Comparison of ENCODE assay signal across 9 cellular contexts in genomic region chr9:90303653-90304052, GRCh38.
"Had no signal": no experiment of that assay in that cellular context is flagged by ENCODE, and none has a peak within 500 bp of the region (broad histone marks: within the 10 kb centered on the region; RNA-seq: fewer than 3 reads in every experiment).

No MANE protein-coding gene starts in this region.

- H3K27ac ChIP-seq: KMS-11 had no signal

- H3K4me2 ChIP-seq: GM23338, KMS-11 had no signal

- DNase-seq: H9, HCEC 1CT, KBM-7 had no signal

- H3K9ac ChIP-seq: KMS-11 had no signal

- H3K4me3 Mint-ChIP-seq: GM23338, H9, IgD-negative memory B cell had no signal

- ATAC-seq: GM23338, HepG2 had no signal

- H3K4me3 ChIP-seq: GM23338 had no signal

- H3K4me1 Mint-ChIP-seq: GM23338, IgD-negative memory B cell had no signal

- H3K27ac Mint-ChIP-seq: GM23338, H9, IgD-negative memory B cell had no signal

- FAIRE-seq: H1, H54, HepG2 had no signal

- H3K9me3 Mint-ChIP-seq: GM23338, H9, IgD-negative memory B cell had no signal
